Comparison of ENCODE assay signal across 18 cellular contexts in genomic region chr1:100342391-100342790, GRCh38. TPM values are rescaled to one million over a fixed set of nuclear protein-coding genes. Genes with fewer than 3 reads are reported as not detected.
DNase-seq lines count a peak whose midpoint lies in the region; ATAC-seq, FAIRE-seq and TF ChIP-seq lines count a peak whose summit lies in the region.
"Had no signal": no experiment of that assay in that cellular context is flagged by ENCODE, and none has a peak within 500 bp of the region (broad histone marks: within the 10 kb centered on the region; RNA-seq: fewer than 3 reads in every experiment).

No MANE protein-coding gene starts in this region.

- no peaks in the 10 kb centered on the region for H3K9me3 ChIP-seq in K562 (replicated peaks; ENCODE audit: control insufficient read depth, insufficient read depth, low read depth, low read length)
- no peaks in the 10 kb centered on the region for H3K9me3 ChIP-seq in esophagus muscularis mucosa
- no peaks in the 10 kb centered on the region for H3K9me3 ChIP-seq in colonic mucosa
- H3K9me3 ChIP-seq: HAP-1 had no signal

- no peak overlapping the region for H3K4me3 Mint-ChIP-seq in nephron progenitor cell
- H3K4me3 Mint-ChIP-seq: CD4-positive, alpha-beta memory T cell; GM23338; HFFc6 had no signal

- intact Hi-C loops in K562 (cut with micrococcal nuclease) (loop anchor here (5.0 kb wide), 1 partner anchor 305 kb away; a partner anchor contains a TSS), esophagus muscularis mucosa (cut with DNase I) (no loop called here), colonic mucosa (cut with DNase I) (no loop called here)

- H3K4me3 ChIP-seq in K562 (no peak overlapping the region), esophagus muscularis mucosa (no peak overlapping the region), colonic mucosa (no peak overlapping the region)
- H3K4me3 ChIP-seq: GM23338, HAP-1 had no signal

- H4K20me1 ChIP-seq in K562 (replicated peaks; ENCODE audit: control insufficient read depth, insufficient read depth, low read length), result no peaks in the 10 kb centered on the region

- peak; percentile 62 for FAIRE-seq in K562 (lab: Jason Lieb, UNC)
- FAIRE-seq: GM12892, H54 had no signal

- H3K27me3 Mint-ChIP-seq in nephron progenitor cell (ENCODE audit: low read depth, poor library complexity), result peaks cover 6% of the 10 kb centered on the region
- H3K27me3 Mint-ChIP-seq: CD4-positive, alpha-beta memory T cell had no signal

- TF ChIP-seq POLR2A in K562 (conservative IDR thresholded peaks at IDR 0.05) (no peak), esophagus muscularis mucosa (IDR thresholded peaks at IDR 0.05; ENCODE audit: low read depth) (no peak)

- H3K9me3 Mint-ChIP-seq in nephron progenitor cell, result no peaks in the 10 kb centered on the region
- H3K9me3 Mint-ChIP-seq: GM23338, HFFc6 had no signal

- H3K36me3 ChIP-seq in K562 (ENCODE audit: control insufficient read depth, insufficient read depth, low read length) (no peaks in the 10 kb centered on the region), esophagus muscularis mucosa (no peaks in the 10 kb centered on the region), colonic mucosa (no peaks in the 10 kb centered on the region)
- H3K36me3 ChIP-seq: HAP-1 had no signal

- TF ChIP-seq CTCF in K562 (IDR thresholded peaks at IDR 0.05 in 2 of 3, conservative IDR thresholded peaks at IDR 0.05 in 1 of 3; ENCODE audit: insufficient read depth in 2 of 3, low read depth in 1 of 3, low read length in 3 of 3) (no peak), esophagus muscularis mucosa (IDR thresholded peaks at IDR 0.05) (no peak), nephron progenitor cell (IDR thresholded peaks at IDR 0.05) (no peak), colonic mucosa (IDR thresholded peaks at IDR 0.05) (no peak)

- H3K4me1 Mint-ChIP-seq in nephron progenitor cell, result no peaks in the 10 kb centered on the region
- H3K4me1 Mint-ChIP-seq: CD4-positive, alpha-beta memory T cell had no signal

- H3K4me1 ChIP-seq in K562 (replicated peaks in 1 of 2; ENCODE audit: control insufficient read depth in 2 of 2, insufficient read depth in 2 of 2, low read length in 2 of 2), result peaks cover 10 to 49% of the 10 kb centered on the region in 2 experiments; a peak in 3 of 5 replicates
- H3K4me1 ChIP-seq in esophagus muscularis mucosa, result no peaks in the 10 kb centered on the region
- no peaks in the 10 kb centered on the region for H3K4me1 ChIP-seq in colonic mucosa
- H3K4me1 ChIP-seq: HAP-1 had no signal

- in situ Hi-C loops in K562 (cut with MboI), result no loop called here

- no peak overlapping the region for H3K4me2 ChIP-seq in K562 (ENCODE audit: insufficient read depth, low read length)
- H3K4me2 ChIP-seq: GM23338 had no signal

- BruUV-seq in K562 (replicated peaks; lab: Mats Ljungman, UMichigan), result no TSS peak

- CTCF ChIA-PET in K562 (lab: Yijun Ruan, JAX; ENCODE audit: low intra/inter-chr PET ratio), result no interaction called here

- ATAC-seq in K562 (no peak), GM21825 (IDR thresholded peaks at IDR 0.05; ENCODE audit: unreplicated experiment) (no peak)
- ATAC-seq: GM23338 had no signal

- TF ChIP-seq RAD21 in K562 (CRISPR knock-in tag; conservative IDR thresholded peaks at IDR 0.05 in 1 of 2, IDR thresholded peaks at IDR 0.05 in 1 of 2), result no peak

- H3K27ac Mint-ChIP-seq in nephron progenitor cell, result peak overlapping the region; percentile 42
- H3K27ac Mint-ChIP-seq: CD4-positive, alpha-beta memory T cell; GM23338; HFFc6 had no signal

- DNase-seq in K562 (ENCODE audit: extremely low read depth in 1 of 4, low spot score in 3 of 4) (peak in 2 of 4 experiments; percentile 27 to 31), esophagus muscularis mucosa (ENCODE audit: extremely low spot score) (peak; percentile 42), nephron progenitor cell (no peak), OCI-M2 (lab: John Stamatoyannopoulos, UW; ENCODE audit: unreplicated experiment) (no peak), colonic mucosa (no peak)
- DNase-seq: C1 segment of cervical spinal cord; Calu3; CD4-positive, alpha-beta memory T cell; COR-L47; DMS53; DMS79 treated with DMSO at 0.1 percent for 48 hours; GF-D8; HFFc6 had no signal

- 35% methylated on average over 2 of the region's 2 CpGs for WGBS in K562 (ENCODE audit: insufficient coverage, low coverage, missing lambda C conversion rate)
- WGBS in esophagus muscularis mucosa, result 94% methylated on average over 2 of the region's 2 CpGs

- no peaks in the 10 kb centered on the region for H3K9me1 ChIP-seq in K562 (ENCODE audit: control insufficient read depth, insufficient read depth, low read length)

- H3K27ac ChIP-seq in K562 (ENCODE audit: extremely low read depth, low read depth, low read length) (no peak overlapping the region), esophagus muscularis mucosa (replicated peaks in 1 of 4) (no peak overlapping the region), colonic mucosa (no peak overlapping the region)

- no peaks in the 10 kb centered on the region for H3K36me3 Mint-ChIP-seq in nephron progenitor cell (ENCODE audit: low read depth)
- H3K36me3 Mint-ChIP-seq: CD4-positive, alpha-beta memory T cell had no signal

- H2AFZ ChIP-seq in K562 (ENCODE audit: low read depth, low read length), result peak overlapping the region; percentile 81; the same call in 1 of the 2 replicates
- H2AFZ ChIP-seq: GM23338 had no signal

- no peaks in the 10 kb centered on the region for H3K27me3 ChIP-seq in K562 (ENCODE audit: control insufficient read depth in 2 of 2, insufficient read depth in 2 of 2, low read length in 2 of 2)
- H3K27me3 ChIP-seq in esophagus muscularis mucosa, result no peaks in the 10 kb centered on the region
- H3K27me3 ChIP-seq in colonic mucosa, result no peaks in the 10 kb centered on the region

- TF ChIP-seq EP300 in K562 (IDR thresholded peaks at IDR 0.05; ENCODE audit: low read length) (no peak), esophagus muscularis mucosa (IDR thresholded peaks at IDR 0.05) (no peak)

- no peaks in the 10 kb centered on the region for H3K79me2 ChIP-seq in K562 (ENCODE audit: control insufficient read depth, insufficient read depth, low read length)

- H3K9ac ChIP-seq in K562 (ENCODE audit: insufficient read depth in 1 of 2, low read depth in 2 of 2, low read length in 2 of 2) (no peak overlapping the region), colonic mucosa (ENCODE audit: low read depth in 2 of 2, low read length in 2 of 2) (no peak overlapping the region)

- POLR2A ChIA-PET in K562 (lab: Yijun Ruan, JAX), result interaction anchor here (0.9 to 1.6 kb wide), 5 partner anchors 9 to 565 kb away, joined by 3 to 8 read pairs (median 4); partner anchors contain the start of gene DBT

TF ChIP-seq in K562, 482 proteins besides CTCF, POLR2A, EP300 and RAD21 (continues in another document):
- TF ChIP-seq MAFF (IDR thresholded peaks at IDR 0.05; ENCODE audit: low read length), result peak; percentile 39; the same call in 1 of the 2 replicates
- TF ChIP-seq TEAD1 (CRISPR knock-in tag; IDR thresholded peaks at IDR 0.05), result no peak
- no peak for TF ChIP-seq FOSL1 (tag; conservative IDR thresholded peaks at IDR 0.05)
- TF ChIP-seq SMARCA5 (IDR thresholded peaks at IDR 0.05), result no peak
- TF ChIP-seq CBFB (CRISPR knock-in tag; IDR thresholded peaks at IDR 0.05), result no peak
- peak; percentile 36; the same call in 1 of the 2 replicates for TF ChIP-seq CTBP1 (IDR thresholded peaks at IDR 0.05; ENCODE audit: borderline replicate concordance)

RNA-seq across cellular contexts. Expression of gene CDC14A, which starts 9.9 kb away (rescaled TPM):
- 151 and 280 TPM in 2 replicates for total RNA-seq in K562 (2011; cell fraction: chromatin; rRNA removed; ENCODE audit: low replicate concordance)
- total RNA-seq in K562 (2011; cell fraction: nucleolus; rRNA removed), result 66.0 and 81.3 TPM in 2 replicates
- 113 TPM in 2 replicates for total RNA-seq in K562 (2011; cell fraction: nucleoplasm; rRNA removed)
- total RNA-seq in K562 (2014; rRNA removed), result 20.7 and 23.6 TPM in 2 replicates
- 50.9 and 56.3 TPM in 2 replicates for total RNA-seq in K562 (2014; rRNA removed; fragmentation: Illumina TruSeq; extraction: Trizol)
- 38.7 and 42.7 TPM in 2 replicates for total RNA-seq in K562 (2015; rRNA removed; fragmentation: Illumina TruSeq; extraction: Trizol)
- total RNA-seq in K562 (2021), result 28.4 and 30.9 TPM in 2 replicates
- 32.6 and 45.2 TPM in 2 replicates for polyA plus RNA-seq in K562 (2011; rRNA removed)
- 16.2 and 20.7 TPM in 2 replicates for polyA plus RNA-seq in K562 (2011; cell fraction: cytosol; rRNA removed)
- 39.5 and 41.7 TPM in 2 replicates for polyA plus RNA-seq in K562 (2011; cell fraction: nucleus; rRNA removed)
- 15.2 and 28.1 TPM in 2 replicates for polyA plus RNA-seq in K562 (2012)
- 58.3 and 74.3 TPM in 2 replicates for polyA plus RNA-seq in K562 (2014; fragmentation: Illumina TruSeq; extraction: Trizol)
- polyA plus RNA-seq in K562 (2014; fragmentation: Nextera tagmentation; extraction: Ambion mirVana), result 10 to 100 TPM; 17.0 to 33.4 TPM
- polyA plus RNA-seq in K562 (2014; rRNA removed), result 24.5 and 25.7 TPM in 2 replicates
- 87.6 and 93.7 TPM in 2 replicates for polyA minus RNA-seq in K562 (2011; rRNA and poly(A)+ RNA removed)
- 21.4 and 28.6 TPM in 2 replicates for polyA minus RNA-seq in K562 (2011; cell fraction: cytosol; rRNA and poly(A)+ RNA removed)
- polyA minus RNA-seq in K562 (2011; cell fraction: nucleus; rRNA and poly(A)+ RNA removed), result 96.7 and 136 TPM in 2 replicates
- 10 to 100 TPM in 1 of 4 donors, 1 to 10 TPM in 3; 6.6 to 12.2 (median 7.4) TPM for total RNA-seq in esophagus muscularis mucosa
- 10 to 100 TPM in 1 of 2 donors, 1 to 10 TPM in 1; 9.6 to 16.8 TPM for total RNA-seq in colonic mucosa
